ENCODE assay signal across 1 cellular context in the genomic region with DNA sequence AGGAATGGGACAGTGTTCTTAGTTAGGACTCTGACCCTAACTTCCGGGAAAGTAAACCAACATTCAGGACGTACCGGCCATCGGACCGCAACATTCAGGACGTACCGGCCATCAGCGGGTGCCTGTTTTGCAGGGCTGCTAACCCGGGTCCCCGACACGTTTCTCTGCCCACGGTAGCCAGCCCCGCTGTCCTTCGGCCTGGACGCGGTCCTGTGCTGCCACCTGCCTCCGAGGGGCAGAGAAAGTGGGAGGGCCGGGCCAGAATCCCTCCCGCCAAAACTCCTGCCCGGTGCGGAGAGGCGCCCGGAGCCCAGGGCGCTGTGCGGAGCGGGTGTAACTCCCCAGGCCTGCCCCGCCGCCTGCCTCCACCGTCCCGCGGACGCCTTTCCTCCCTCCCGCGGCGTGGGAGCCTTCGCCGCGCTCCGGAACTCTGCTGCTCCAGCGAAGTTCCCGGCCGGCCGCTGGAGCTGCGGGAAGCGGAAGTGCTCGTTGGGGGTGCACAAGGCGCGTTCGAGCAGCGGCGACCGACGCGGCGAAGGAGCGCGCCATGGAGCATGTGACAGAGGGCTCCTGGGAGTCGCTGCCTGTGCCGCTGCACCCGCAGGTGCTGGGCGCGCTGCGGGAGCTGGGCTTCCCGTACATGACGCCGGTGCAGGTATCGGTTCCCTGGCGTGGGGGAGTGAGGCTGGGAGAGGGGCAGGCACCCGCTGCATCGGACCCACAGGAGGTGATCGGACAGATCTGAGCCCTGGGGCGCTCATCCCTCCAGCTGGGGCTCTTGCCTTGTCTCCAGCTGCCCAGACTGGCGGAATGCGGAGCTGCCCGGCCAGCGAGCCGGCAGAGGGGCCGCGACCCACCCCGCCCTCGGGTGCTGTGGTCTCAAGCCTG.
TF ChIP-seq lines count a peak whose summit lies in the region.

A gene with protein sequence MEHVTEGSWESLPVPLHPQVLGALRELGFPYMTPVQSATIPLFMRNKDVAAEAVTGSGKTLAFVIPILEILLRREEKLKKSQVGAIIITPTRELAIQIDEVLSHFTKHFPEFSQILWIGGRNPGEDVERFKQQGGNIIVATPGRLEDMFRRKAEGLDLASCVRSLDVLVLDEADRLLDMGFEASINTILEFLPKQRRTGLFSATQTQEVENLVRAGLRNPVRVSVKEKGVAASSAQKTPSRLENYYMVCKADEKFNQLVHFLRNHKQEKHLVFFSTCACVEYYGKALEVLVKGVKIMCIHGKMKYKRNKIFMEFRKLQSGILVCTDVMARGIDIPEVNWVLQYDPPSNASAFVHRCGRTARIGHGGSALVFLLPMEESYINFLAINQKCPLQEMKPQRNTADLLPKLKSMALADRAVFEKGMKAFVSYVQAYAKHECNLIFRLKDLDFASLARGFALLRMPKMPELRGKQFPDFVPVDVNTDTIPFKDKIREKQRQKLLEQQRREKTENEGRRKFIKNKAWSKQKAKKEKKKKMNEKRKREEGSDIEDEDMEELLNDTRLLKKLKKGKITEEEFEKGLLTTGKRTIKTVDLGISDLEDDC (plus strand): TSS at position 498 of the 888 bp plus-strand sequence. CDS start 50 bp downstream, at position 548.

TF ChIP-seq in neural cell, 6 proteins besides CTCF, POLR2A, EP300 and RAD21 (continued from another document):
- TF ChIP-seq, protein P1, sequence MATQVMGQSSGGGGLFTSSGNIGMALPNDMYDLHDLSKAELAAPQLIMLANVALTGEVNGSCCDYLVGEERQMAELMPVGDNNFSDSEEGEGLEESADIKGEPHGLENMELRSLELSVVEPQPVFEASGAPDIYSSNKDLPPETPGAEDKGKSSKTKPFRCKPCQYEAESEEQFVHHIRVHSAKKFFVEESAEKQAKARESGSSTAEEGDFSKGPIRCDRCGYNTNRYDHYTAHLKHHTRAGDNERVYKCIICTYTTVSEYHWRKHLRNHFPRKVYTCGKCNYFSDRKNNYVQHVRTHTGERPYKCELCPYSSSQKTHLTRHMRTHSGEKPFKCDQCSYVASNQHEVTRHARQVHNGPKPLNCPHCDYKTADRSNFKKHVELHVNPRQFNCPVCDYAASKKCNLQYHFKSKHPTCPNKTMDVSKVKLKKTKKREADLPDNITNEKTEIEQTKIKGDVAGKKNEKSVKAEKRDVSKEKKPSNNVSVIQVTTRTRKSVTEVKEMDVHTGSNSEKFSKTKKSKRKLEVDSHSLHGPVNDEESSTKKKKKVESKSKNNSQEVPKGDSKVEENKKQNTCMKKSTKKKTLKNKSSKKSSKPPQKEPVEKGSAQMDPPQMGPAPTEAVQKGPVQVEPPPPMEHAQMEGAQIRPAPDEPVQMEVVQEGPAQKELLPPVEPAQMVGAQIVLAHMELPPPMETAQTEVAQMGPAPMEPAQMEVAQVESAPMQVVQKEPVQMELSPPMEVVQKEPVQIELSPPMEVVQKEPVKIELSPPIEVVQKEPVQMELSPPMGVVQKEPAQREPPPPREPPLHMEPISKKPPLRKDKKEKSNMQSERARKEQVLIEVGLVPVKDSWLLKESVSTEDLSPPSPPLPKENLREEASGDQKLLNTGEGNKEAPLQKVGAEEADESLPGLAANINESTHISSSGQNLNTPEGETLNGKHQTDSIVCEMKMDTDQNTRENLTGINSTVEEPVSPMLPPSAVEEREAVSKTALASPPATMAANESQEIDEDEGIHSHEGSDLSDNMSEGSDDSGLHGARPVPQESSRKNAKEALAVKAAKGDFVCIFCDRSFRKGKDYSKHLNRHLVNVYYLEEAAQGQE (IDR thresholded peaks at IDR 0.05; ENCODE audit: borderline replicate concordance), result peak; percentile 63
- TF ChIP-seq EZH2 (IDR thresholded peaks at IDR 0.05; ENCODE audit: borderline replicate concordance, insufficient read depth, low read length, poor library complexity, severe bottlenecking) (no peak), TAF1 (IDR thresholded peaks at IDR 0.05; ENCODE audit: low read depth) (peak; percentile 91)
